Comparison of ENCODE assay signal across 8 cellular contexts in the genomic region with DNA sequence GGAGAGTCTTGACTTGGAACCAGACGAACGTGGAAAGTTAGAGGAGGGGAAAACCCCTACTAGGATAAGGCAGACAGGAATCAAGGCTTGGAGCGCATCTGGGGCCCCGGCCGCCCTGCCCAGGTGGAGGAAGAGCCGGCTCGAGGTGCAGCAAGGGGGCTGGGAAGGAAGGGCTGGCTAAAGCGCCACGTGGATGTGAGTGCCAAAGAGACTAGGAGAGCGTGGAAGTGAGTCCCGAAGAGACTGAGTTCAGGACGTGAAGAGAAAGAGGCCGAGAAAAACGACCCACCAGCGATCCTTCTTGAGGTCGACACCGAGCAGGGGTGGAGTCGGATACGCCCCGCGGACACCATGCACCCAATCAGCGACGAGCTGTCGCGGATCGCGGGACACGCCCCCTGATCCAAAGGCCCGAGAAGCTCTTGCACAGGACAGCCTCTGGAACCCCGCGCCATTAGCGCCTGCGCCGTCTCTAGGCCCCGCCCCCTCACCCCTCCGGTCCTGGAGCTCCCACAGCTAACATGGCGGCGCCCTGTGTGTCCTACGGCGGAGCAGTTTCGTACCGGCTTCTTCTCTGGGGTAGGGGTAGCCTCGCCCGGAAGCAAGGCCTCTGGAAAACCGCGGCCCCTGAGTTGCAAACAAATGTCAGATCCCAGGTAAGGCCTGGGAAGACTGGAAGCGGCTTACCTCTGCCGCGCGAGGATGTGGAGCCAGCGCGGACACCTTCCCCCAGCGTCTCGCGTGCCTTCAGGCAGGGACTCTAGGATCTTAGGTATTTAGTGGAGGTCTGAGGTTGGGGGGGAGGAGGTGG. TPM values are rescaled to one million over a fixed set of nuclear protein-coding genes. Genes with fewer than 3 reads are reported as not detected.
A peak's percentile ranks its signal among the peaks of the same experiment; 100 is the strongest.
DNase-seq lines count a peak whose midpoint lies in the region; ATAC-seq, FAIRE-seq and TF ChIP-seq lines count a peak whose summit lies in the region.

Gene MRPS9 (plus strand): TSS at position 498 of the 811 bp plus-strand sequence. CDS start 24 bp downstream, at position 522.

- no peaks in the 10 kb centered on the region for H3K27me3 Mint-ChIP-seq in activated T-cell treated with anti-CD3 and anti-CD28 coated beads, Interleukin-2, amount 50 U/mL, for 72 hours (ENCODE audit: low read depth)

- DNase-seq in DMS79 (lab: John Stamatoyannopoulos, UW) (peak; percentile 94), RCC 7860 (ENCODE audit: low spot score) (peak; percentile 92), esophagus muscularis mucosa (ENCODE audit: extremely low spot score) (peak; percentile 99), myocyte (ENCODE audit: low read depth) (peak; percentile 98)
- peak; percentile 97 to 98 for DNase-seq in activated T-cell treated with anti-CD3 and anti-CD28 coated beads, Interleukin-2, amount 50 U/mL, for 72 hours
- peak; percentile 94 to 97 for DNase-seq in stimulated activated CD8-positive, alpha-beta memory T cell treated with anti-CD3 and anti-CD28 coated beads, Interleukin-7, amount 100 ng/mL, for 48 hours (ENCODE audit: extremely low read depth in 1 of 2, low read depth in 1 of 2)

- H3K4me1 ChIP-seq in esophagus muscularis mucosa, result peaks cover 14 to 43% (median 35%) of the 10 kb centered on the region in 4 donors

- H3K4me3 ChIP-seq in esophagus muscularis mucosa, result peak within 1 kb of the TSS; percentile 68 to 97 (median 74)

- intact Hi-C loops in esophagus muscularis mucosa (cut with DNase I), result no loop called here

- no peaks in the 10 kb centered on the region for H3K36me3 ChIP-seq in KOPT-K1 (ENCODE audit: insufficient read depth, low read length)
- H3K36me3 ChIP-seq in esophagus muscularis mucosa, result peaks cover 0 to 3% (median 0%) of the 10 kb centered on the region in 4 donors

- FAIRE-seq in RCC 7860 (lab: Jason Lieb, UNC), result peak; percentile 87

- peak within 1 kb of the TSS; percentile 94 to 98 for H3K4me3 Mint-ChIP-seq in activated T-cell treated with anti-CD3 and anti-CD28 coated beads, Interleukin-2, amount 50 U/mL, for 72 hours

- peaks cover 38% of the 10 kb centered on the region for H3K4me1 Mint-ChIP-seq in activated T-cell treated with anti-CD3 and anti-CD28 coated beads, Interleukin-2, amount 50 U/mL, for 72 hours (ENCODE audit: low read depth)

- WGBS in esophagus muscularis mucosa, result under 1% methylated on average over 28 of the region's 55 CpGs

- H3K9me3 Mint-ChIP-seq in activated T-cell treated with anti-CD3 and anti-CD28 coated beads, Interleukin-2, amount 50 U/mL, for 72 hours, result no peaks in the 10 kb centered on the region

- TF ChIP-seq EP300 in esophagus muscularis mucosa (IDR thresholded peaks at IDR 0.05), result no peak

- no peak for TF ChIP-seq POLR2A in esophagus muscularis mucosa (IDR thresholded peaks at IDR 0.05; ENCODE audit: low read depth)

- peak; percentile 100 for ATAC-seq in GM21786 (IDR thresholded peaks at IDR 0.05; ENCODE audit: unreplicated experiment)
- ATAC-seq in activated T-cell treated with anti-CD3 and anti-CD28 coated beads, Interleukin-2, amount 50 U/mL, for 72 hours (replicated peaks in 1 of 2), result peak; percentile 99

- no peak for TF ChIP-seq CTCF in esophagus muscularis mucosa (IDR thresholded peaks at IDR 0.05)

- peak within 1 kb of the TSS; percentile 96 for H3K27ac Mint-ChIP-seq in activated T-cell treated with anti-CD3 and anti-CD28 coated beads, Interleukin-2, amount 50 U/mL, for 72 hours

- H3K36me3 Mint-ChIP-seq in activated T-cell treated with anti-CD3 and anti-CD28 coated beads, Interleukin-2, amount 50 U/mL, for 72 hours (ENCODE audit: insufficient read depth in 2 of 2), result peaks cover 0 to 3% of the 10 kb centered on the region in 2 donors

- H3K9me3 ChIP-seq in KOPT-K1 (ENCODE audit: insufficient read depth, low read length, poor library complexity, severe bottlenecking) (no peaks in the 10 kb centered on the region), esophagus muscularis mucosa (no peaks in the 10 kb centered on the region)

- H3K27me3 ChIP-seq in esophagus muscularis mucosa, result no peaks in the 10 kb centered on the region

- H3K27ac ChIP-seq in KOPT-K1 (ENCODE audit: low read depth, low read length, poor library complexity, severe bottlenecking) (peak within 1 kb of the TSS; percentile 68), esophagus muscularis mucosa (replicated peaks in 1 of 4) (peak within 1 kb of the TSS; percentile 85 to 90 (median 88))

RNA-seq across cellular contexts. Expression of gene MRPS9, which starts in this region (rescaled TPM):
- 10 to 100 TPM; 24.6 to 27.3 TPM for total RNA-seq in activated T-cell treated with anti-CD3 and anti-CD28 coated beads, Interleukin-2, amount 50 U/mL, for 72 hours
- total RNA-seq in esophagus muscularis mucosa (10 to 100 TPM; 16.2 to 21.0 (median 18.4) TPM), myocyte (23.9 and 28.4 TPM in 2 replicates)
- 17.1 TPM for polyA plus RNA-seq in myocyte (2012)

Comparison
In these comparisons a context has a peak if more than half of its experiments do, and no peak if none do; other contexts are left out.
1. Peak in every context shown above with its lines: DNase-seq, ATAC-seq, H3K4me3 ChIP-seq and H3K27ac ChIP-seq.